1 cellular context compared by ENCODE assay signal in genomic region chr1:177305040-177306018, GRCh38.
TF ChIP-seq lines count a peak whose summit lies in the region.

No MANE protein-coding gene starts in this region.

TF ChIP-seq in SK-N-SH treated with all-trans-retinoic acid at 6 μM for 48 hours, 23 proteins besides CTCF, POLR2A, EP300 and RAD21 (continued from another document):
- no peak for TF ChIP-seq CSRNP3 (CRISPR knock-in tag; IDR thresholded peaks at IDR 0.05)
- TF ChIP-seq ESRRG (CRISPR knock-in tag; IDR thresholded peaks at IDR 0.05) = no peak
- TF ChIP-seq OSR1 (CRISPR knock-in tag; IDR thresholded peaks at IDR 0.05) = no peak
- no peak for TF ChIP-seq ZNF70 (CRISPR knock-in tag; IDR thresholded peaks at IDR 0.05)
- TF ChIP-seq CSDC2 (CRISPR knock-in tag; IDR thresholded peaks at IDR 0.05) = no peak
